27 cellular contexts compared by ENCODE assay signal in the genomic region with DNA sequence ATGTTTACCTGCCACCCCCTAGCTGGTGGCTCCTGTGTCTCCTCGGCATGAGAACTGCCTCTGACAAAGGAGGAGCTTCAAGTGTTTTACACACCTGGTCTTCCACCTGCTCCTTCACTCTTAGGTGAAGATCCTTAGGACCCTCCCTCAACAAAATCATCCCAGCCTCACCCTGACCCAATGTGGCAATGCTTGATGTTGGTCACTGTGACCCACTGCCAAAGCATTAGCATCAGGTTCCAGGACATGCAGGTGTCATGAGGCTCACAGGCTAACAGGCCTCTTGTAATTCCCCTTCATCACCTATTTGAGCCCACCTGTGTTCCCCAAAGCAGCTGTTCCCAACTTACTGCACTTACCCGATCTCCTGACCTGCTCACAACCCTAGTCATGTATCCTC.
"Had no signal": no experiment of that assay in that cellular context is flagged by ENCODE, and none has a peak within 500 bp of the region (broad histone marks: within the 10 kb centered on the region; RNA-seq: fewer than 3 reads in every experiment).

No MANE protein-coding gene starts in this region.

- ATAC-seq: effector memory CD8-positive, alpha-beta T cell; esophagus mucosa; foreskin keratinocyte; gastroesophageal sphincter; heart left ventricle; mucosa of descending colon; natural killer cell treated with Interleukin-12 subunit alpha and Interleukin-12 subunit beta and Interleukin-15 and Interleukin-18, amount 100 ng/mL, for 72 hours; psoas muscle; right cardiac atrium; stimulated activated naive B cell treated with anti-CD40 and anti-IgM and Interleukin-4, amounts not matched to agents 10 μg/mL and 1 μg/mL and 100 μg/mL, for 72 hours; upper lobe of right lung had no signal

- H3K9me3 Mint-ChIP-seq: effector memory CD8-positive, alpha-beta T cell; mesothelial cell of epicardium; naive B cell; natural killer cell treated with Interleukin-12 subunit alpha and Interleukin-12 subunit beta and Interleukin-15 and Interleukin-18, amount 100 ng/mL, for 72 hours; neural crest cell; stimulated activated naive B cell treated with anti-CD40 and anti-IgM and Interleukin-4, amounts not matched to agents 10 μg/mL and 1 μg/mL and 100 μg/mL, for 72 hours; stimulated activated naive CD8-positive, alpha-beta T cell treated with anti-CD3 and anti-CD28 coated beads, Interleukin-15, Interleukin-2, amounts not matched to agents 100 ng/mL and 50 ng/mL, for 24 hours had no signal

- H3K4me1 Mint-ChIP-seq: mesothelial cell of epicardium, neural crest cell had no signal

- DNase-seq: cortex of kidney; effector memory CD8-positive, alpha-beta T cell; foreskin keratinocyte; heart left ventricle; hippocampal formation; left cardiac atrium; left lung; mesenchymal stem cell; mucosa of descending colon; naive B cell; nucleus accumbens; psoas muscle; right cardiac atrium; spleen; stimulated activated naive B cell treated with anti-CD40 and anti-IgM and Interleukin-4, amounts not matched to agents 10 μg/mL and 1 μg/mL and 100 μg/mL, for 72 hours; upper lobe of right lung; uterus had no signal

- H3K4me3 ChIP-seq: gastroesophageal sphincter, heart left ventricle, left lung, mucosa of descending colon, psoas muscle, skin epidermis, spleen, thoracic aorta, tibial nerve, upper lobe of right lung, uterus had no signal

- H3K36me3 Mint-ChIP-seq: naive B cell; natural killer cell treated with Interleukin-12 subunit alpha and Interleukin-12 subunit beta and Interleukin-15 and Interleukin-18, amount 100 ng/mL, for 72 hours had no signal

- H3K27me3 ChIP-seq: foreskin keratinocyte, gastroesophageal sphincter, heart left ventricle, left lung, spleen, tibial nerve, upper lobe of right lung, uterus had no signal

- H3K9me3 ChIP-seq: gastroesophageal sphincter, heart left ventricle, left lung, mucosa of descending colon, psoas muscle, spleen, thoracic aorta, tibial nerve, upper lobe of right lung, uterus had no signal

- H3K36me3 ChIP-seq: thoracic aorta, uterus had no signal

- H3K4me1 ChIP-seq: foreskin keratinocyte, tibial nerve, uterus had no signal

- H3K27me3 Mint-ChIP-seq: naive B cell; stimulated activated naive B cell treated with anti-CD40 and anti-IgM and Interleukin-4, amounts not matched to agents 10 μg/mL and 1 μg/mL and 100 μg/mL, for 72 hours had no signal

- H3K27ac ChIP-seq: epithelial cell of prostate, foreskin keratinocyte, gastroesophageal sphincter, heart left ventricle, left lung, psoas muscle, skin epidermis, spleen, thoracic aorta, tibial nerve, upper lobe of right lung, uterus had no signal

- H3K4me3 Mint-ChIP-seq: effector memory CD8-positive, alpha-beta T cell; mesothelial cell of epicardium; natural killer cell treated with Interleukin-12 subunit alpha and Interleukin-12 subunit beta and Interleukin-15 and Interleukin-18, amount 100 ng/mL, for 72 hours; neural crest cell; stimulated activated naive B cell treated with anti-CD40 and anti-IgM and Interleukin-4, amounts not matched to agents 10 μg/mL and 1 μg/mL and 100 μg/mL, for 72 hours; stimulated activated naive CD8-positive, alpha-beta T cell treated with anti-CD3 and anti-CD28 coated beads, Interleukin-15, Interleukin-2, amounts not matched to agents 100 ng/mL and 50 ng/mL, for 24 hours had no signal

- H3K27ac Mint-ChIP-seq: mesothelial cell of epicardium; natural killer cell treated with Interleukin-12 subunit alpha and Interleukin-12 subunit beta and Interleukin-15 and Interleukin-18, amount 100 ng/mL, for 72 hours; stimulated activated naive B cell treated with anti-CD40 and anti-IgM and Interleukin-4, amounts not matched to agents 10 μg/mL and 1 μg/mL and 100 μg/mL, for 72 hours; stimulated activated naive CD8-positive, alpha-beta T cell treated with anti-CD3 and anti-CD28 coated beads, Interleukin-15, Interleukin-2, amounts not matched to agents 100 ng/mL and 50 ng/mL, for 24 hours had no signal
